ENCODE assay signal across 1 cellular context in genomic region chr7:32879460-32879859, GRCh38.
TF ChIP-seq lines count a peak whose summit lies in the region.

No MANE protein-coding gene starts in this region.

TF ChIP-seq in K562, 482 proteins besides CTCF, POLR2A, EP300 and RAD21 (continued from another document and continues in another):
- no peak for TF ChIP-seq ZNF408 (CRISPR knock-in tag; IDR thresholded peaks at IDR 0.05; ENCODE audit: low read depth)
- peak; percentile 65 for TF ChIP-seq MTA2 (IDR thresholded peaks at IDR 0.05; ENCODE audit: low read depth)
- no peak for TF ChIP-seq TCF7L2 (IDR thresholded peaks at IDR 0.05; ENCODE audit: low read depth, low read length)
- TF ChIP-seq GATAD2A (IDR thresholded peaks at IDR 0.05) = 0 out of 2 replicates have a peak, but pooled peaks have one; percentile 67
- TF ChIP-seq MEF2A (IDR thresholded peaks at IDR 0.05; ENCODE audit: control insufficient read depth, low read depth, low read length) = no peak
- TF ChIP-seq MIER1 (IDR thresholded peaks at IDR 0.05; ENCODE audit: low read depth) = no peak
- TF ChIP-seq OTX1 (CRISPR knock-in tag; IDR thresholded peaks at IDR 0.05) = no peak
- no peak for TF ChIP-seq ZBTB1 (CRISPR knock-in tag; IDR thresholded peaks at IDR 0.05; ENCODE audit: borderline replicate concordance, low read depth)
- no peak for TF ChIP-seq BRD4 (IDR thresholded peaks at IDR 0.05)
- TF ChIP-seq, protein P1, sequence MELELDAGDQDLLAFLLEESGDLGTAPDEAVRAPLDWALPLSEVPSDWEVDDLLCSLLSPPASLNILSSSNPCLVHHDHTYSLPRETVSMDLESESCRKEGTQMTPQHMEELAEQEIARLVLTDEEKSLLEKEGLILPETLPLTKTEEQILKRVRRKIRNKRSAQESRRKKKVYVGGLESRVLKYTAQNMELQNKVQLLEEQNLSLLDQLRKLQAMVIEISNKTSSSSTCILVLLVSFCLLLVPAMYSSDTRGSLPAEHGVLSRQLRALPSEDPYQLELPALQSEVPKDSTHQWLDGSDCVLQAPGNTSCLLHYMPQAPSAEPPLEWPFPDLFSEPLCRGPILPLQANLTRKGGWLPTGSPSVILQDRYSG (tag; conservative IDR thresholded peaks at IDR 0.05; ENCODE audit: low read depth) = 0 out of 2 replicates have a peak, but pooled peaks have one; percentile 20
- TF ChIP-seq, protein P2, sequence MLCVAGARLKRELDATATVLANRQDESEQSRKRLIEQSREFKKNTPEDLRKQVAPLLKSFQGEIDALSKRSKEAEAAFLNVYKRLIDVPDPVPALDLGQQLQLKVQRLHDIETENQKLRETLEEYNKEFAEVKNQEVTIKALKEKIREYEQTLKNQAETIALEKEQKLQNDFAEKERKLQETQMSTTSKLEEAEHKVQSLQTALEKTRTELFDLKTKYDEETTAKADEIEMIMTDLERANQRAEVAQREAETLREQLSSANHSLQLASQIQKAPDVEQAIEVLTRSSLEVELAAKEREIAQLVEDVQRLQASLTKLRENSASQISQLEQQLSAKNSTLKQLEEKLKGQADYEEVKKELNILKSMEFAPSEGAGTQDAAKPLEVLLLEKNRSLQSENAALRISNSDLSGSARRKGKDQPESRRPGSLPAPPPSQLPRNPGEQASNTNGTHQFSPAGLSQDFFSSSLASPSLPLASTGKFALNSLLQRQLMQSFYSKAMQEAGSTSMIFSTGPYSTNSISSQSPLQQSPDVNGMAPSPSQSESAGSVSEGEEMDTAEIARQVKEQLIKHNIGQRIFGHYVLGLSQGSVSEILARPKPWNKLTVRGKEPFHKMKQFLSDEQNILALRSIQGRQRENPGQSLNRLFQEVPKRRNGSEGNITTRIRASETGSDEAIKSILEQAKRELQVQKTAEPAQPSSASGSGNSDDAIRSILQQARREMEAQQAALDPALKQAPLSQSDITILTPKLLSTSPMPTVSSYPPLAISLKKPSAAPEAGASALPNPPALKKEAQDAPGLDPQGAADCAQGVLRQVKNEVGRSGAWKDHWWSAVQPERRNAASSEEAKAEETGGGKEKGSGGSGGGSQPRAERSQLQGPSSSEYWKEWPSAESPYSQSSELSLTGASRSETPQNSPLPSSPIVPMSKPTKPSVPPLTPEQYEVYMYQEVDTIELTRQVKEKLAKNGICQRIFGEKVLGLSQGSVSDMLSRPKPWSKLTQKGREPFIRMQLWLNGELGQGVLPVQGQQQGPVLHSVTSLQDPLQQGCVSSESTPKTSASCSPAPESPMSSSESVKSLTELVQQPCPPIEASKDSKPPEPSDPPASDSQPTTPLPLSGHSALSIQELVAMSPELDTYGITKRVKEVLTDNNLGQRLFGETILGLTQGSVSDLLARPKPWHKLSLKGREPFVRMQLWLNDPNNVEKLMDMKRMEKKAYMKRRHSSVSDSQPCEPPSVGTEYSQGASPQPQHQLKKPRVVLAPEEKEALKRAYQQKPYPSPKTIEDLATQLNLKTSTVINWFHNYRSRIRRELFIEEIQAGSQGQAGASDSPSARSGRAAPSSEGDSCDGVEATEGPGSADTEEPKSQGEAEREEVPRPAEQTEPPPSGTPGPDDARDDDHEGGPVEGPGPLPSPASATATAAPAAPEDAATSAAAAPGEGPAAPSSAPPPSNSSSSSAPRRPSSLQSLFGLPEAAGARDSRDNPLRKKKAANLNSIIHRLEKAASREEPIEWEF (CRISPR knock-in tag; IDR thresholded peaks at IDR 0.05) = peak; percentile 93
- TF ChIP-seq FOXK2 (conservative IDR thresholded peaks at IDR 0.05 in 1 of 2, IDR thresholded peaks at IDR 0.05 in 1 of 2; ENCODE audit: low read depth in 2 of 2) = peak in 1 of 2 experiments; percentile 23; a peak in 2 of 4 replicates
- TF ChIP-seq POLR2AphosphoS5 (IDR thresholded peaks at IDR 0.05; ENCODE audit: control insufficient read depth, insufficient read depth, low read depth, low read length) = peak; percentile 59
- 0 out of 4 replicates have a peak, but pooled peaks of 1 of the 2 experiments have one; percentile 44 for TF ChIP-seq ZMIZ1 (IDR thresholded peaks at IDR 0.05; ENCODE audit: low read depth in 2 of 2, low read length in 2 of 2)
- peak; percentile 68 for TF ChIP-seq GATAD2B (IDR thresholded peaks at IDR 0.05; ENCODE audit: borderline replicate concordance)
- peak; percentile 71 for TF ChIP-seq BACH1 (tag; IDR thresholded peaks at IDR 0.05)
- TF ChIP-seq NFIC (IDR thresholded peaks at IDR 0.05) = peak; percentile 54
- no peak for TF ChIP-seq HSF4 (CRISPR knock-in tag; IDR thresholded peaks at IDR 0.05; ENCODE audit: borderline replicate concordance)
- no peak for TF ChIP-seq NCOA4 (IDR thresholded peaks at IDR 0.05; ENCODE audit: partially characterized antibody)
- TF ChIP-seq CBFA2T3 (IDR thresholded peaks at IDR 0.05) = peak; percentile 93
- TF ChIP-seq RBM15 (IDR thresholded peaks at IDR 0.05; ENCODE audit: insufficient read depth, low read length) = no peak
- no peak for TF ChIP-seq CREBBP (IDR thresholded peaks at IDR 0.05; ENCODE audit: low read depth, low read length)
- TF ChIP-seq TOE1 (IDR thresholded peaks at IDR 0.05; ENCODE audit: borderline replicate concordance) = peak; percentile 23; the same call in 1 of the 2 replicates
- no peak for TF ChIP-seq TOE1 (CRISPR knock-in tag; IDR thresholded peaks at IDR 0.05; ENCODE audit: borderline replicate concordance, low read depth)
- TF ChIP-seq KAT7 (CRISPR knock-in tag; IDR thresholded peaks at IDR 0.05; ENCODE audit: borderline replicate concordance) = no peak
- TF ChIP-seq GABPB1 (CRISPR knock-in tag; IDR thresholded peaks at IDR 0.05) = no peak
- TF ChIP-seq NFE2L1 (tag; IDR thresholded peaks at IDR 0.05; ENCODE audit: borderline replicate concordance, low read depth) = peak; percentile 95
- no peak for TF ChIP-seq JUNB (CRISPR knock-in tag; conservative IDR thresholded peaks at IDR 0.05)
- TF ChIP-seq PML (IDR thresholded peaks at IDR 0.05; ENCODE audit: low read length) = peak; percentile 70
- TF ChIP-seq BHLHE40 (IDR thresholded peaks at IDR 0.05; ENCODE audit: low read length) = no peak
- peak; percentile 79 for TF ChIP-seq MAFK (IDR thresholded peaks at IDR 0.05; ENCODE audit: low read length)
- TF ChIP-seq SETDB1 (IDR thresholded peaks at IDR 0.05; ENCODE audit: low read length) = no peak
- no peak for TF ChIP-seq LCOR (CRISPR knock-in tag; IDR thresholded peaks at IDR 0.05)
- peak; percentile 93 for TF ChIP-seq MEIS2 (IDR thresholded peaks at IDR 0.05; ENCODE audit: partially characterized antibody)
- peak; percentile 89 for TF ChIP-seq C11orf30 (IDR thresholded peaks at IDR 0.05; ENCODE audit: low read depth)
- peak; percentile 82 for TF ChIP-seq FOSL1 (tag; conservative IDR thresholded peaks at IDR 0.05)
- peak; percentile 96 to 97 for TF ChIP-seq KDM1A (IDR thresholded peaks at IDR 0.05)
- peak; percentile 40 to 76; a peak in 3 of 4 replicates for TF ChIP-seq TRIM24 (IDR thresholded peaks at IDR 0.05)
- no peak for TF ChIP-seq ZNF398 (CRISPR knock-in tag; IDR thresholded peaks at IDR 0.05)
- 0 out of 2 replicates have a peak, but pooled peaks have one; percentile 48 for TF ChIP-seq PYGO2 (tag; IDR thresholded peaks at IDR 0.05)
- TF ChIP-seq HDAC2 (IDR thresholded peaks at IDR 0.05) = peak; percentile 71; the same call in 1 of the 2 replicates
- TF ChIP-seq PHF20 (IDR thresholded peaks at IDR 0.05; ENCODE audit: partially characterized antibody) = no peak
- peak; percentile 58; the same call in 1 of the 2 replicates for TF ChIP-seq CHAMP1 (IDR thresholded peaks at IDR 0.05)
- TF ChIP-seq TCF3 (CRISPR knock-in tag; IDR thresholded peaks at IDR 0.05) = peak; percentile 82
- TF ChIP-seq SMARCA4 (IDR thresholded peaks at IDR 0.05) = peak; percentile 90
- peak; percentile 98 for TF ChIP-seq DACH1 (IDR thresholded peaks at IDR 0.05; ENCODE audit: partially characterized antibody)
- TF ChIP-seq, protein P3, sequence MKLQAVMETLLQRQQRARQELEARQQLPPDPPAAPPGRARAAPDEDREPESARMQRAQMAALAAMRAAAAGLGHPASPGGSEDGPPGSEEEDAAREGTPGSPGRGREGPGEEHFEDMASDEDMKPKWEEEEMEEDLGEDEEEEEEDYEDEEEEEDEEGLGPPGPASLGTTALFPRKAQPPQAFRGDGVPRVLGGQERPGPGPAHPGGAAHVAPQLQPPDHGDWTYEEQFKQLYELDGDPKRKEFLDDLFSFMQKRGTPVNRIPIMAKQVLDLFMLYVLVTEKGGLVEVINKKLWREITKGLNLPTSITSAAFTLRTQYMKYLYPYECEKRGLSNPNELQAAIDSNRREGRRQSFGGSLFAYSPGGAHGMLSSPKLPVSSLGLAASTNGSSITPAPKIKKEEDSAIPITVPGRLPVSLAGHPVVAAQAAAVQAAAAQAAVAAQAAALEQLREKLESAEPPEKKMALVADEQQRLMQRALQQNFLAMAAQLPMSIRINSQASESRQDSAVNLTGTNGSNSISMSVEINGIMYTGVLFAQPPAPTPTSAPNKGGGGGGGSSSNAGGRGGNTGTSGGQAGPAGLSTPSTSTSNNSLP (IDR thresholded peaks at IDR 0.05; ENCODE audit: borderline replicate concordance, low read depth, low read length) = 0 out of 2 replicates have a peak, but pooled peaks have one; percentile 20
- TF ChIP-seq, protein P4, sequence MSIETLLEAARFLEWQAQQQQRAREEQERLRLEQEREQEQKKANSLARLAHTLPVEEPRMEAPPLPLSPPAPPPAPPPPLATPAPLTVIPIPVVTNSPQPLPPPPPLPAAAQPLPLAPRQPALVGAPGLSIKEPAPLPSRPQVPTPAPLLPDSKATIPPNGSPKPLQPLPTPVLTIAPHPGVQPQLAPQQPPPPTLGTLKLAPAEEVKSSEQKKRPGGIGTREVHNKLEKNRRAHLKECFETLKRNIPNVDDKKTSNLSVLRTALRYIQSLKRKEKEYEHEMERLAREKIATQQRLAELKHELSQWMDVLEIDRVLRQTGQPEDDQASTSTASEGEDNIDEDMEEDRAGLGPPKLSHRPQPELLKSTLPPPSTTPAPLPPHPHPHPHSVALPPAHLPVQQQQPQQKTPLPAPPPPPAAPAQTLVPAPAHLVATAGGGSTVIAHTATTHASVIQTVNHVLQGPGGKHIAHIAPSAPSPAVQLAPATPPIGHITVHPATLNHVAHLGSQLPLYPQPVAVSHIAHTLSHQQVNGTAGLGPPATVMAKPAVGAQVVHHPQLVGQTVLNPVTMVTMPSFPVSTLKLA (conservative IDR thresholded peaks at IDR 0.05) = peak; percentile 21 to 28; a peak in 1 of 4 replicates
- peak; percentile 95 for TF ChIP-seq ZNF316 (IDR thresholded peaks at IDR 0.05)
